1 cellular context compared by ENCODE assay signal in the genomic region with DNA sequence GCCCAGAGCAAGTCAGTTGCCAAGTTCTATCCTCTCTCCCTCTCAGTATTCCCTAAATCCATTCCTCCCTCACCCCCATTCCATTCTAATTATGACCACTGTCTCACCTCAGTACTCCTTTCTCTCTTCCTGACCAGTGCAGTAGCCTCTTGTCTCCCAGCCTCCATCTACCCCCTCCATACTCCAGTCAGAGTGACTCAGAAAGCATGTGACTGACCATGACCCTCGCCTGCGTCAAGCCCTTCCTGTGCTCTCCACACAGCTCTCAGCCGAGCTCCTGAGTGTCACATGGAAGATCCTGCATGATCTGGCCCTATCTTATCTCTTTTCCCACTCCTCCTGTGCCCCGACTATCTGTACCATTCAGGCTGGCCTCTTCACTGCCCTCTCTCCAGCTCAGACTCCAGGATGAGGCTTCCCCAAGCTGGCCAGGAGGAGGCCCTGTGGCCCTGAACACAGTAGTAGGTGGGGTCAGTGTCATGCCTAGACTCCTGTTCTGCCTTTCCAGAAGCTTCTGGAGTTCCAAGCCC.
TF ChIP-seq lines count a peak whose summit lies in the region.

No MANE protein-coding gene starts in this region.

TF ChIP-seq in K562, 482 proteins besides CTCF, POLR2A, EP300 and RAD21 (continued from another document and continues in another):
- TF ChIP-seq, protein P1, sequence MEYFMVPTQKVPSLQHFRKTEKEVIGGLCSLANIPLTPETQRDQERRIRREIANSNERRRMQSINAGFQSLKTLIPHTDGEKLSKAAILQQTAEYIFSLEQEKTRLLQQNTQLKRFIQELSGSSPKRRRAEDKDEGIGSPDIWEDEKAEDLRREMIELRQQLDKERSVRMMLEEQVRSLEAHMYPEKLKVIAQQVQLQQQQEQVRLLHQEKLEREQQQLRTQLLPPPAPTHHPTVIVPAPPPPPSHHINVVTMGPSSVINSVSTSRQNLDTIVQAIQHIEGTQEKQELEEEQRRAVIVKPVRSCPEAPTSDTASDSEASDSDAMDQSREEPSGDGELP (CRISPR knock-in tag; IDR thresholded peaks at IDR 0.05; ENCODE audit: borderline replicate concordance), result peak; percentile 90
- TF ChIP-seq ZNF354B (CRISPR knock-in tag; IDR thresholded peaks at IDR 0.05) (no peak), CHD1 (IDR thresholded peaks at IDR 0.05; ENCODE audit: low read length) (no peak), ZNF785 (CRISPR knock-in tag; IDR thresholded peaks at IDR 0.05) (no peak), XRCC3 (IDR thresholded peaks at IDR 0.05) (no peak), CHD4 (IDR thresholded peaks at IDR 0.05; ENCODE audit: insufficient read depth, insufficient replicate concordance, low read depth, low read length, poor library complexity, severe bottlenecking) (no peak), ZC3H11A (IDR thresholded peaks at IDR 0.05; ENCODE audit: low read depth, low read length) (no peak), FOXK2 (conservative IDR thresholded peaks at IDR 0.05 in 1 of 2, IDR thresholded peaks at IDR 0.05 in 1 of 2; ENCODE audit: low read depth in 2 of 2) (peak; percentile 74 to 81), MIER1 (IDR thresholded peaks at IDR 0.05; ENCODE audit: low read depth) (no peak), ESRRB (CRISPR knock-in tag; IDR thresholded peaks at IDR 0.05; ENCODE audit: borderline replicate concordance) (no peak), TBL1XR1 (IDR thresholded peaks at IDR 0.05; ENCODE audit: low read length in 2 of 2) (peak; percentile 87 to 96), SRSF1 (IDR thresholded peaks at IDR 0.05; ENCODE audit: low read depth, low read length) (no peak), SETDB1 (IDR thresholded peaks at IDR 0.05; ENCODE audit: low read length) (no peak), TFAM (CRISPR knock-in tag; conservative IDR thresholded peaks at IDR 0.05) (no peak), HDGF (IDR thresholded peaks at IDR 0.05) (peak; percentile 97; the same call in 1 of the 2 replicates), ZBTB7A (IDR thresholded peaks at IDR 0.05; ENCODE audit: borderline replicate concordance, control insufficient read depth, low read depth, low read length) (no peak), MXI1 (IDR thresholded peaks at IDR 0.05; ENCODE audit: low read depth, low read length) (no peak), YBX1 (IDR thresholded peaks at IDR 0.05) (no peak), NRF1 (conservative IDR thresholded peaks at IDR 0.05 in 1 of 2, IDR thresholded peaks at IDR 0.05 in 1 of 2) (peak; percentile 59 to 67; a peak in 3 of 4 replicates), ZFPM2 (CRISPR knock-in tag; IDR thresholded peaks at IDR 0.05) (no peak), GABPA (tag; conservative IDR thresholded peaks at IDR 0.05; ENCODE audit: low read depth) (peak; percentile 58), NELFE (IDR thresholded peaks at IDR 0.05; ENCODE audit: insufficient read depth, insufficient read length) (no peak), SAFB2 (IDR thresholded peaks at IDR 0.05; ENCODE audit: borderline replicate concordance, low read depth, low read length, severe bottlenecking) (no peak), ARNT (IDR thresholded peaks at IDR 0.05) (peak; percentile 61 to 71; a peak in 3 of 4 replicates), USF2 (CRISPR knock-in tag; IDR thresholded peaks at IDR 0.05) (peak; percentile 71), PHB (CRISPR knock-in tag; IDR thresholded peaks at IDR 0.05) (no peak), SREBF1 (IDR thresholded peaks at IDR 0.05; ENCODE audit: borderline replicate concordance, low read depth, low read length) (0 out of 2 replicates have a peak, but pooled peaks have one; percentile 11), EGR1 (conservative IDR thresholded peaks at IDR 0.05) (peak; percentile 52; the same call in 1 of the 2 replicates), GTF2B (IDR thresholded peaks at IDR 0.05; ENCODE audit: extremely low read depth, insufficient read length) (no peak), ERF (CRISPR knock-in tag; IDR thresholded peaks at IDR 0.05) (no peak), ZNF3 (CRISPR knock-in tag; IDR thresholded peaks at IDR 0.05) (no peak), SP1 (CRISPR knock-in tag; IDR thresholded peaks at IDR 0.05) (peak; percentile 85), RBM15 (IDR thresholded peaks at IDR 0.05; ENCODE audit: insufficient read depth, low read length) (no peak), ZBTB17 (CRISPR knock-in tag; IDR thresholded peaks at IDR 0.05) (peak; percentile 57), NR2F6 (CRISPR knock-in tag; IDR thresholded peaks at IDR 0.05) (no peak), ZNF311 (CRISPR knock-in tag; IDR thresholded peaks at IDR 0.05) (no peak; the same call in 1 of the 2 replicates), SMC3 (conservative IDR thresholded peaks at IDR 0.05; ENCODE audit: insufficient read depth, low read depth, low read length) (0 out of 2 replicates have a peak, but pooled peaks have one; percentile 28), ZBTB43 (CRISPR knock-in tag; IDR thresholded peaks at IDR 0.05) (no peak), ZNF347 (CRISPR knock-in tag; IDR thresholded peaks at IDR 0.05; ENCODE audit: low read depth) (no peak)
- TF ChIP-seq, protein P2, sequence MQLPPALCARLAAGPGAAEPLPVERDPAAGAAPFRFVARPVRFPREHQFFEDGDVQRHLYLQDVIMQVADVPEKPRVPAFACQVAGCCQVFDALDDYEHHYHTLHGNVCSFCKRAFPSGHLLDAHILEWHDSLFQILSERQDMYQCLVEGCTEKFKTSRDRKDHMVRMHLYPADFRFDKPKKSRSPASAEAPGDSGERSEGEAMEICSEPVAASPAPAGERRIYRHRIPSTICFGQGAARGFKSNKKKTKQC (CRISPR knock-in tag; IDR thresholded peaks at IDR 0.05), result 0 out of 2 replicates have a peak, but pooled peaks have one; percentile 10
- TF ChIP-seq, protein P3, sequence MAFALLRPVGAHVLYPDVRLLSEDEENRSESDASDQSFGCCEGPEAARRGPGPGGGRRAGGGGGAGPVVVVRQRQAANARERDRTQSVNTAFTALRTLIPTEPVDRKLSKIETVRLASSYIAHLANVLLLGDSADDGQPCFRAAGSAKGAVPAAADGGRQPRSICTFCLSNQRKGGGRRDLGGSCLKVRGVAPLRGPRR (CRISPR knock-in tag; IDR thresholded peaks at IDR 0.05), result no peak
- TF ChIP-seq, protein P4, sequence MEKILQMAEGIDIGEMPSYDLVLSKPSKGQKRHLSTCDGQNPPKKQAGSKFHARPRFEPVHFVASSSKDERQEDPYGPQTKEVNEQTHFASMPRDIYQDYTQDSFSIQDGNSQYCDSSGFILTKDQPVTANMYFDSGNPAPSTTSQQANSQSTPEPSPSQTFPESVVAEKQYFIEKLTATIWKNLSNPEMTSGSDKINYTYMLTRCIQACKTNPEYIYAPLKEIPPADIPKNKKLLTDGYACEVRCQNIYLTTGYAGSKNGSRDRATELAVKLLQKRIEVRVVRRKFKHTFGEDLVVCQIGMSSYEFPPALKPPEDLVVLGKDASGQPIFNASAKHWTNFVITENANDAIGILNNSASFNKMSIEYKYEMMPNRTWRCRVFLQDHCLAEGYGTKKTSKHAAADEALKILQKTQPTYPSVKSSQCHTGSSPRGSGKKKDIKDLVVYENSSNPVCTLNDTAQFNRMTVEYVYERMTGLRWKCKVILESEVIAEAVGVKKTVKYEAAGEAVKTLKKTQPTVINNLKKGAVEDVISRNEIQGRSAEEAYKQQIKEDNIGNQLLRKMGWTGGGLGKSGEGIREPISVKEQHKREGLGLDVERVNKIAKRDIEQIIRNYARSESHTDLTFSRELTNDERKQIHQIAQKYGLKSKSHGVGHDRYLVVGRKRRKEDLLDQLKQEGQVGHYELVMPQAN (IDR thresholded peaks at IDR 0.05; ENCODE audit: borderline replicate concordance), result peak; percentile 48; the same call in 1 of the 2 replicates
- TF ChIP-seq, protein P5, sequence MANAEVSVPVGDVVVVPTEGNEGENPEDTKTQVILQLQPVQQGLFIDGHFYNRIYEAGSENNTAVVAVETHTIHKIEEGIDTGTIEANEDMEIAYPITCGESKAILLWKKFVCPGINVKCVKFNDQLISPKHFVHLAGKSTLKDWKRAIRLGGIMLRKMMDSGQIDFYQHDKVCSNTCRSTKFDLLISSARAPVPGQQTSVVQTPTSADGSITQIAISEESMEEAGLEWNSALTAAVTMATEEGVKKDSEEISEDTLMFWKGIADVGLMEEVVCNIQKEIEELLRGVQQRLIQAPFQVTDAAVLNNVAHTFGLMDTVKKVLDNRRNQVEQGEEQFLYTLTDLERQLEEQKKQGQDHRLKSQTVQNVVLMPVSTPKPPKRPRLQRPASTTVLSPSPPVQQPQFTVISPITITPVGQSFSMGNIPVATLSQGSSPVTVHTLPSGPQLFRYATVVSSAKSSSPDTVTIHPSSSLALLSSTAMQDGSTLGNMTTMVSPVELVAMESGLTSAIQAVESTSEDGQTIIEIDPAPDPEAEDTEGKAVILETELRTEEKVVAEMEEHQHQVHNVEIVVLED (CRISPR knock-in tag; IDR thresholded peaks at IDR 0.05), result no peak
- TF ChIP-seq, protein P6, sequence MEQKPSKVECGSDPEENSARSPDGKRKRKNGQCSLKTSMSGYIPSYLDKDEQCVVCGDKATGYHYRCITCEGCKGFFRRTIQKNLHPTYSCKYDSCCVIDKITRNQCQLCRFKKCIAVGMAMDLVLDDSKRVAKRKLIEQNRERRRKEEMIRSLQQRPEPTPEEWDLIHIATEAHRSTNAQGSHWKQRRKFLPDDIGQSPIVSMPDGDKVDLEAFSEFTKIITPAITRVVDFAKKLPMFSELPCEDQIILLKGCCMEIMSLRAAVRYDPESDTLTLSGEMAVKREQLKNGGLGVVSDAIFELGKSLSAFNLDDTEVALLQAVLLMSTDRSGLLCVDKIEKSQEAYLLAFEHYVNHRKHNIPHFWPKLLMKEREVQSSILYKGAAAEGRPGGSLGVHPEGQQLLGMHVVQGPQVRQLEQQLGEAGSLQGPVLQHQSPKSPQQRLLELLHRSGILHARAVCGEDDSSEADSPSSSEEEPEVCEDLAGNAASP (IDR thresholded peaks at IDR 0.05), result no peak
- TF ChIP-seq, protein P7, sequence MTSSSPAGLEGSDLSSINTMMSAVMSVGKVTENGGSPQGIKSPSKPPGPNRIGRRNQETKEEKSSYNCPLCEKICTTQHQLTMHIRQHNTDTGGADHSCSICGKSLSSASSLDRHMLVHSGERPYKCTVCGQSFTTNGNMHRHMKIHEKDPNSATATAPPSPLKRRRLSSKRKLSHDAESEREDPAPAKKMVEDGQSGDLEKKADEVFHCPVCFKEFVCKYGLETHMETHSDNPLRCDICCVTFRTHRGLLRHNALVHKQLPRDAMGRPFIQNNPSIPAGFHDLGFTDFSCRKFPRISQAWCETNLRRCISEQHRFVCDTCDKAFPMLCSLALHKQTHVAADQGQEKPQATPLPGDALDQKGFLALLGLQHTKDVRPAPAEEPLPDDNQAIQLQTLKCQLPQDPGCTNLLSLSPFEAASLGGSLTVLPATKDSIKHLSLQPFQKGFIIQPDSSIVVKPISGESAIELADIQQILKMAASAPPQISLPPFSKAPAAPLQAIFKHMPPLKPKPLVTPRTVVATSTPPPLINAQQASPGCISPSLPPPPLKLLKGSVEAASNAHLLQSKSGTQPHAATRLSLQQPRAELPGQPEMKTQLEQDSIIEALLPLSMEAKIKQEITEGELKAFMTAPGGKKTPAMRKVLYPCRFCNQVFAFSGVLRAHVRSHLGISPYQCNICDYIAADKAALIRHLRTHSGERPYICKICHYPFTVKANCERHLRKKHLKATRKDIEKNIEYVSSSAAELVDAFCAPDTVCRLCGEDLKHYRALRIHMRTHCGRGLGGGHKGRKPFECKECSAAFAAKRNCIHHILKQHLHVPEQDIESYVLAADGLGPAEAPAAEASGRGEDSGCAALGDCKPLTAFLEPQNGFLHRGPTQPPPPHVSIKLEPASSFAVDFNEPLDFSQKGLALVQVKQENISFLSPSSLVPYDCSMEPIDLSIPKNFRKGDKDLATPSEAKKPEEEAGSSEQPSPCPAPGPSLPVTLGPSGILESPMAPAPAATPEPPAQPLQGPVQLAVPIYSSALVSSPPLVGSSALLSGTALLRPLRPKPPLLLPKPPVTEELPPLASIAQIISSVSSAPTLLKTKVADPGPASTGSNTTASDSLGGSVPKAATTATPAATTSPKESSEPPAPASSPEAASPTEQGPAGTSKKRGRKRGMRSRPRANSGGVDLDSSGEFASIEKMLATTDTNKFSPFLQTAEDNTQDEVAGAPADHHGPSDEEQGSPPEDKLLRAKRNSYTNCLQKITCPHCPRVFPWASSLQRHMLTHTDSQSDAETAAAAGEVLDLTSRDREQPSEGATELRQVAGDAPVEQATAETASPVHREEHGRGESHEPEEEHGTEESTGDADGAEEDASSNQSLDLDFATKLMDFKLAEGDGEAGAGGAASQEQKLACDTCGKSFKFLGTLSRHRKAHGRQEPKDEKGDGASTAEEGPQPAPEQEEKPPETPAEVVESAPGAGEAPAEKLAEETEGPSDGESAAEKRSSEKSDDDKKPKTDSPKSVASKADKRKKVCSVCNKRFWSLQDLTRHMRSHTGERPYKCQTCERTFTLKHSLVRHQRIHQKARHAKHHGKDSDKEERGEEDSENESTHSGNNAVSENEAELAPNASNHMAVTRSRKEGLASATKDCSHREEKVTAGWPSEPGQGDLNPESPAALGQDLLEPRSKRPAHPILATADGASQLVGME (CRISPR knock-in tag; IDR thresholded peaks at IDR 0.05), result peak; percentile 62
- TF ChIP-seq, protein P8, sequence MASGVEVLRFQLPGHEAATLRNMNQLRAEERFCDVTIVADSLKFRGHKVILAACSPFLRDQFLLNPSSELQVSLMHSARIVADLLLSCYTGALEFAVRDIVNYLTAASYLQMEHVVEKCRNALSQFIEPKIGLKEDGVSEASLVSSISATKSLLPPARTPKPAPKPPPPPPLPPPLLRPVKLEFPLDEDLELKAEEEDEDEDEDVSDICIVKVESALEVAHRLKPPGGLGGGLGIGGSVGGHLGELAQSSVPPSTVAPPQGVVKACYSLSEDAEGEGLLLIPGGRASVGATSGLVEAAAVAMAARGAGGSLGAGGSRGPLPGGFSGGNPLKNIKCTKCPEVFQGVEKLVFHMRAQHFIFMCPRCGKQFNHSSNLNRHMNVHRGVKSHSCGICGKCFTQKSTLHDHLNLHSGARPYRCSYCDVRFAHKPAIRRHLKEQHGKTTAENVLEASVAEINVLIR (CRISPR knock-in tag; IDR thresholded peaks at IDR 0.05), result peak; percentile 48; the same call in 1 of the 2 replicates
